ENCODE assay signal across 35 cellular contexts in genomic region chr14:103755060-103755459, GRCh38.
"Had no signal": no experiment of that assay in that cellular context is flagged by ENCODE, and none has a peak within 500 bp of the region (broad histone marks: within the 10 kb centered on the region; RNA-seq: fewer than 3 reads in every experiment).

No MANE protein-coding gene starts in this region.

- H3K36me3 Mint-ChIP-seq: activated naive CD4-positive, alpha-beta T cell treated with anti-CD3 and anti-CD28 coated beads, Interleukin-2, amount 50 U/mL, for 72 hours; activated naive CD8-positive, alpha-beta T cell treated with anti-CD3 and anti-CD28 coated beads for 36 hours had no signal

- FAIRE-seq: astrocyte had no signal

- H3K27me3 Mint-ChIP-seq: activated B cell treated with CpG ODN at 0.5 μM for 24 hours; activated CD4-positive, alpha-beta T cell treated with anti-CD3 and anti-CD28 coated beads, Interleukin-2, amount 10 ng/mL, durations not matched to agents 24 days and 14 days; activated CD8-positive, alpha-beta T cell treated with anti-CD3 and anti-CD28 coated beads for 36 hours; activated naive CD8-positive, alpha-beta T cell treated with anti-CD3 and anti-CD28 coated beads for 36 hours; activated T-helper 17 cell treated with anti-CD3 and anti-CD28 coated beads, Interleukin-2, amount 50 U/mL, for 72 hours had no signal

- H3K9me3 ChIP-seq: adrenal gland, body of pancreas, breast epithelium had no signal

- H3K4me1 ChIP-seq: adrenal gland, body of pancreas, breast epithelium had no signal

- H3K27me3 ChIP-seq: adrenal gland, body of pancreas, brain microvascular endothelial cell, breast epithelium had no signal

- H3K9me3 Mint-ChIP-seq: activated B cell treated with CpG ODN at 0.5 μM for 24 hours; activated CD4-positive, alpha-beta T cell treated with anti-CD3 and anti-CD28 coated beads, Interleukin-2, amount 10 ng/mL, durations not matched to agents 24 days and 14 days; activated CD8-positive, alpha-beta T cell treated with anti-CD3 and anti-CD28 coated beads for 36 hours; activated naive CD4-positive, alpha-beta T cell treated with anti-CD3 and anti-CD28 coated beads for 36 hours; activated naive CD4-positive, alpha-beta T cell treated with anti-CD3 and anti-CD28 coated beads, Interleukin-2, amount 50 U/mL, for 72 hours; activated naive CD8-positive, alpha-beta T cell treated with anti-CD3 and anti-CD28 coated beads for 36 hours; activated T-cell treated with anti-CD3 and anti-CD28 coated beads, Interleukin-2, amount 50 U/mL, for 4 hours; activated T-cell treated with anti-CD3 and anti-CD28 coated beads, Interleukin-2, amount 50 U/mL, for 72 hours; activated T-helper 1 cell treated with anti-CD3 and anti-CD28 coated beads, Interleukin-12 subunit alpha, Interleukin-12 subunit beta, Interleukin-2, Interleukin-4 antibody, amounts not matched to agents 30 ng/mL and 10 ng/mL and 1 ng/mL, durations not matched to agents 14 hours and 24 hours and 36 hours; activated T-helper 17 cell treated with anti-CD3 and anti-CD28 coated beads, Interleukin-2, amount 50 U/mL, for 72 hours; T-helper 1 cell treated with Interleukin-12 subunit alpha and Interleukin-12 subunit beta and Interleukin-4 antibody, amounts not matched to agents 30 μg/mL and 1 μg/mL, for 36 hours; T-helper 2 cell treated with Interferon-gamma antibody and Interleukin-4, amounts not matched to agents 5 μg/mL and 100 μg/mL, for 36 hours had no signal

- H3K4me3 Mint-ChIP-seq: activated B cell treated with CpG ODN at 0.5 μM for 24 hours; activated CD4-positive, alpha-beta T cell treated with anti-CD3 and anti-CD28 coated beads, Interleukin-2, amount 10 ng/mL, durations not matched to agents 24 days and 14 days; activated CD8-positive, alpha-beta T cell treated with anti-CD3 and anti-CD28 coated beads for 36 hours; activated naive CD4-positive, alpha-beta T cell treated with anti-CD3 and anti-CD28 coated beads for 36 hours; activated naive CD8-positive, alpha-beta T cell treated with anti-CD3 and anti-CD28 coated beads for 36 hours; activated T-cell treated with anti-CD3 and anti-CD28 coated beads, Interleukin-2, amount 50 U/mL, for 4 hours; activated T-cell treated with anti-CD3 and anti-CD28 coated beads, Interleukin-2, amount 50 U/mL, for 72 hours; activated T-helper 1 cell treated with anti-CD3 and anti-CD28 coated beads, Interleukin-12 subunit alpha, Interleukin-12 subunit beta, Interleukin-2, Interleukin-4 antibody, amounts not matched to agents 30 ng/mL and 10 ng/mL and 1 ng/mL, durations not matched to agents 14 hours and 24 hours and 36 hours; activated T-helper 17 cell treated with anti-CD3 and anti-CD28 coated beads, Interleukin-2, amount 50 U/mL, for 72 hours; T-helper 1 cell treated with Interleukin-12 subunit alpha and Interleukin-12 subunit beta and Interleukin-4 antibody, amounts not matched to agents 30 μg/mL and 1 μg/mL, for 36 hours; T-helper 2 cell treated with Interferon-gamma antibody and Interleukin-4, amounts not matched to agents 5 μg/mL and 100 μg/mL, for 36 hours had no signal

- H3K4me3 ChIP-seq: adrenal gland, body of pancreas, breast epithelium had no signal

- H3K27ac Mint-ChIP-seq: activated B cell treated with CpG ODN at 0.5 μM for 24 hours; activated CD4-positive, alpha-beta T cell treated with anti-CD3 and anti-CD28 coated beads, Interleukin-2, amount 10 ng/mL, durations not matched to agents 24 days and 14 days; activated CD8-positive, alpha-beta T cell treated with anti-CD3 and anti-CD28 coated beads for 36 hours; activated naive CD4-positive, alpha-beta T cell treated with anti-CD3 and anti-CD28 coated beads for 36 hours; activated naive CD4-positive, alpha-beta T cell treated with anti-CD3 and anti-CD28 coated beads, Interleukin-2, amount 50 U/mL, for 72 hours; activated naive CD8-positive, alpha-beta T cell treated with anti-CD3 and anti-CD28 coated beads for 36 hours; activated T-cell treated with anti-CD3 and anti-CD28 coated beads, Interleukin-2, amount 50 U/mL, for 72 hours; activated T-helper 1 cell treated with anti-CD3 and anti-CD28 coated beads, Interleukin-12 subunit alpha, Interleukin-12 subunit beta, Interleukin-2, Interleukin-4 antibody, amounts not matched to agents 30 ng/mL and 10 ng/mL and 1 ng/mL, durations not matched to agents 14 hours and 24 hours and 36 hours; activated T-helper 17 cell treated with anti-CD3 and anti-CD28 coated beads, Interleukin-2, amount 50 U/mL, for 72 hours; T-helper 1 cell treated with Interleukin-12 subunit alpha and Interleukin-12 subunit beta and Interleukin-4 antibody, amounts not matched to agents 30 μg/mL and 1 μg/mL, for 36 hours; T-helper 2 cell treated with Interferon-gamma antibody and Interleukin-4, amounts not matched to agents 5 μg/mL and 100 μg/mL, for 36 hours had no signal

- DNase-seq: activated B cell treated with CpG ODN at 0.5 μM for 24 hours; activated CD4-positive, alpha-beta T cell treated with anti-CD3 and anti-CD28 coated beads for 4 hours; activated CD4-positive, alpha-beta T cell treated with anti-CD3 and anti-CD28 coated beads, Interleukin-2, amount 10 ng/mL, durations not matched to agents 24 days and 14 days; activated CD4-positive, alpha-beta T cell treated with anti-CD3 and anti-CD28 coated beads, Interleukin-2, amount 50 U/mL, for 1 hour; activated CD4-positive, alpha-beta T cell treated with anti-CD3 and anti-CD28 coated beads, Interleukin-2, amount 50 U/mL, for 4 hours; activated CD4-positive, CD25-positive, alpha-beta regulatory T cell treated with anti-CD3 and anti-CD28 coated beads, Interleukin-2, amount 50 U/mL, for 72 hours; activated CD8-positive, alpha-beta memory T cell treated with anti-CD3 and anti-CD28 coated beads, Interleukin-2, amount 50 U/mL, for 4 hours; activated CD8-positive, alpha-beta T cell treated with anti-CD3 and anti-CD28 coated beads for 36 hours; activated effector memory CD4-positive, alpha-beta T cell treated with anti-CD3 and anti-CD28 coated beads, Interleukin-2, amount 50 U/mL, for 16 hours; activated gamma-delta T cell treated with Interleukin-2 at 50 U/mL for 16 hours; activated naive CD4-positive, alpha-beta T cell; activated naive CD4-positive, alpha-beta T cell treated with anti-CD3 and anti-CD28 coated beads for 36 hours; activated naive CD4-positive, alpha-beta T cell treated with anti-CD3 and anti-CD28 coated beads, Interleukin-2, amount 50 U/mL, for 16 hours; activated naive CD8-positive, alpha-beta T cell treated with anti-CD3 and anti-CD28 coated beads for 36 hours; activated T-cell treated with anti-CD3 and anti-CD28 coated beads for 4 hours; activated T-cell treated with anti-CD3 and anti-CD28 coated beads, Interleukin-2, amount 50 U/mL, for 1 hour; activated T-cell treated with anti-CD3 and anti-CD28 coated beads, Interleukin-2, amount 50 U/mL, for 4 hours; activated T-cell treated with anti-CD3 and anti-CD28 coated beads, Interleukin-2, amount 50 U/mL, for 72 hours; adrenal gland; amniotic stem cell; aorta; body of pancreas; brain microvascular endothelial cell; central memory CD4-positive, alpha-beta T cell; T-helper 1 cell; T-helper 2 cell; T-helper 9 cell had no signal

- H3K36me3 ChIP-seq: adrenal gland, brain microvascular endothelial cell, breast epithelium had no signal

- H3K27ac ChIP-seq: adrenal gland, body of pancreas, brain microvascular endothelial cell, breast epithelium, VCaP had no signal

- H3K4me1 Mint-ChIP-seq: activated B cell treated with CpG ODN at 0.5 μM for 24 hours; activated CD4-positive, alpha-beta T cell treated with anti-CD3 and anti-CD28 coated beads, Interleukin-2, amount 10 ng/mL, durations not matched to agents 24 days and 14 days; activated naive CD8-positive, alpha-beta T cell treated with anti-CD3 and anti-CD28 coated beads for 36 hours; activated T-helper 17 cell treated with anti-CD3 and anti-CD28 coated beads, Interleukin-2, amount 50 U/mL, for 72 hours had no signal

- ATAC-seq: activated CD8-positive, alpha-beta T cell treated with anti-CD3 and anti-CD28 coated beads for 36 hours; activated naive CD4-positive, alpha-beta T cell treated with anti-CD3 and anti-CD28 coated beads, Interleukin-2, amount 50 U/mL, for 72 hours; activated T-cell treated with anti-CD3 and anti-CD28 coated beads, Interleukin-2, amount 50 U/mL, for 4 hours; activated T-cell treated with anti-CD3 and anti-CD28 coated beads, Interleukin-2, amount 50 U/mL, for 72 hours; activated T-helper 17 cell treated with anti-CD3 and anti-CD28 coated beads, Interleukin-2, amount 50 U/mL, for 72 hours; body of pancreas had no signal
